10 cellular contexts compared by ENCODE assay signal in genomic region chr16:25109643-25110042, GRCh38.
A peak's percentile ranks its signal among the peaks of the same experiment; 100 is the strongest.
DNase-seq lines count a peak whose midpoint lies in the region; ATAC-seq and TF ChIP-seq lines count a peak whose summit lies in the region.
"Had no signal": no experiment of that assay in that cellular context is flagged by ENCODE, and none has a peak within 500 bp of the region (broad histone marks: within the 10 kb centered on the region; RNA-seq: fewer than 3 reads in every experiment).

No MANE protein-coding gene starts in this region.

- intact Hi-C loops in dendritic cell treated with granulocyte-macrophage colony-stimulating factor and Interleukin-4, amounts not matched to agents 40 ng/mL and 50 ng/mL, for 4 days (cut with micrococcal nuclease), result no loop called here

- peaks cover 67% of the 10 kb centered on the region for H3K4me1 Mint-ChIP-seq in dendritic cell treated with granulocyte-macrophage colony-stimulating factor and Interleukin-4, amounts not matched to agents 40 ng/mL and 50 ng/mL, for 4 days (ENCODE audit: low read depth)

- H3K79me2 ChIP-seq in OCI-LY1 (ENCODE audit: insufficient read depth, low read length), result peaks cover 6% of the 10 kb centered on the region; the same call in 1 of the 2 replicates

- H3K4me3 ChIP-seq in OCI-LY1 (ENCODE audit: low read depth, low read length, poor library complexity, severe bottlenecking) (peak overlapping the region; percentile 77), neuron (ENCODE audit: low read length) (peak overlapping the region; percentile 0)
- H3K4me3 ChIP-seq: uterus had no signal

- no peaks in the 10 kb centered on the region for H3K27me3 ChIP-seq in OCI-LY1 (ENCODE audit: insufficient read depth, low read length)
- H3K27me3 ChIP-seq in neuron (ENCODE audit: insufficient read depth, low read length), result no peaks in the 10 kb centered on the region
- H3K27me3 ChIP-seq: uterus had no signal

- H3K9ac ChIP-seq in OCI-LY1 (ENCODE audit: low read length), result 0 out of 2 replicates have a peak overlapping the region, but pooled peaks have one; percentile 65

- no peak for ATAC-seq in HG02870 (IDR thresholded peaks at IDR 0.05; ENCODE audit: unreplicated experiment)
- ATAC-seq in HG03280 (IDR thresholded peaks at IDR 0.05; ENCODE audit: unreplicated experiment), result no peak

- DNase-seq in EL, result peak; percentile 97
- DNase-seq in NCI-H187 (lab: John Stamatoyannopoulos, UW), result no peak
- DNase-seq in activated CD8-positive, alpha-beta memory T cell treated with anti-CD3 and anti-CD28 coated beads, Interleukin-2, amount 50 U/mL, for 4 hours, result no peak

- H3K4me2 ChIP-seq in OCI-LY1 (ENCODE audit: low read length), result peak overlapping the region; percentile 89

- no peak overlapping the region for H2AFZ ChIP-seq in OCI-LY1 (ENCODE audit: low read length)
- no peak overlapping the region for H2AFZ ChIP-seq in neuron (ENCODE audit: low read depth, low read length)

- H3K4me1 ChIP-seq in OCI-LY1 (ENCODE audit: insufficient read depth, low read length, severe bottlenecking) (peaks cover 54% of the 10 kb centered on the region), neuron (ENCODE audit: insufficient read depth, low read length) (peaks cover 21% of the 10 kb centered on the region)

- H3K9me3 ChIP-seq in OCI-LY1 (ENCODE audit: low read length) (no peaks in the 10 kb centered on the region), neuron (ENCODE audit: low read length) (no peaks in the 10 kb centered on the region)
- H3K9me3 ChIP-seq: uterus had no signal

- no peaks in the 10 kb centered on the region for H3K9me3 Mint-ChIP-seq in dendritic cell treated with granulocyte-macrophage colony-stimulating factor and Interleukin-4, amounts not matched to agents 40 ng/mL and 50 ng/mL, for 4 days
- H3K9me3 Mint-ChIP-seq: memory B cell had no signal

- H3K9me2 ChIP-seq in OCI-LY1 (ENCODE audit: low read depth, low read length), result no peaks in the 10 kb centered on the region

- peak overlapping the region; percentile 53 for H3K27ac Mint-ChIP-seq in dendritic cell treated with granulocyte-macrophage colony-stimulating factor and Interleukin-4, amounts not matched to agents 40 ng/mL and 50 ng/mL, for 4 days

- TF ChIP-seq CTCF in OCI-LY1 (IDR thresholded peaks at IDR 0.05; ENCODE audit: low read length), result no peak

- peak overlapping the region; percentile 2 for H3K4me3 Mint-ChIP-seq in dendritic cell treated with granulocyte-macrophage colony-stimulating factor and Interleukin-4, amounts not matched to agents 40 ng/mL and 50 ng/mL, for 4 days
- H3K4me3 Mint-ChIP-seq: memory B cell had no signal

- H3K27ac ChIP-seq in OCI-LY1 (ENCODE audit: low read depth, low read length, poor library complexity, severe bottlenecking), result peak overlapping the region; percentile 70
- H3K27ac ChIP-seq: uterus had no signal

- H3K27me3 Mint-ChIP-seq in dendritic cell treated with granulocyte-macrophage colony-stimulating factor and Interleukin-4, amounts not matched to agents 40 ng/mL and 50 ng/mL, for 4 days, result no peaks in the 10 kb centered on the region
- H3K27me3 Mint-ChIP-seq: memory B cell had no signal

- H3K36me3 Mint-ChIP-seq in dendritic cell treated with granulocyte-macrophage colony-stimulating factor and Interleukin-4, amounts not matched to agents 40 ng/mL and 50 ng/mL, for 4 days (ENCODE audit: low read depth), result peaks cover 21% of the 10 kb centered on the region

- no peaks in the 10 kb centered on the region for H3F3A ChIP-seq in OCI-LY1 (ENCODE audit: insufficient read depth, low read length)

- H3K36me3 ChIP-seq in OCI-LY1 (ENCODE audit: insufficient read depth, low read length), result no peaks in the 10 kb centered on the region
- no peaks in the 10 kb centered on the region for H3K36me3 ChIP-seq in neuron (ENCODE audit: insufficient read depth, low read length)
- H3K36me3 ChIP-seq: uterus had no signal

- H4K20me1 ChIP-seq in OCI-LY1 (ENCODE audit: insufficient read depth, low read length), result no peaks in the 10 kb centered on the region
